In genomic region chr4:2721586-2721985, GRCh38 we compare ENCODE assay signal across 18 cellular contexts.
"Had no signal": no experiment of that assay in that cellular context is flagged by ENCODE, and none has a peak within 500 bp of the region (broad histone marks: within the 10 kb centered on the region; RNA-seq: fewer than 3 reads in every experiment).

No MANE protein-coding gene starts in this region.

- H3K27ac Mint-ChIP-seq: activated CD8-positive, alpha-beta memory T cell treated with anti-CD3 and anti-CD28 coated beads, Interleukin-2, amount 10 ng/mL, durations not matched to agents 7 days and 5 days; type B pancreatic cell had no signal

- FAIRE-seq: bronchial epithelial cell, TTC549 had no signal

- H3K36me3 Mint-ChIP-seq: natural killer cell treated with Interleukin-12 subunit alpha and Interleukin-12 subunit beta and Interleukin-15 and Interleukin-18, amount 100 ng/mL, for 72 hours had no signal

- H3K9me3 Mint-ChIP-seq: activated CD4-positive, alpha-beta memory T cell treated with anti-CD3 and anti-CD28 coated beads, Interleukin-2, amount 10 ng/mL, durations not matched to agents 7 days and 5 days; effector memory CD8-positive, alpha-beta T cell; natural killer cell treated with Interleukin-12 subunit alpha and Interleukin-12 subunit beta and Interleukin-15 and Interleukin-18, amount 100 ng/mL, for 72 hours; stimulated activated effector memory CD8-positive, alpha-beta T cell treated with anti-CD3 and anti-CD28 coated beads, Interleukin-12 subunit alpha, Interleukin-12 subunit beta, amount 100 ng/mL, for 72 hours; type B pancreatic cell; WTC11 had no signal

- H3K4me3 Mint-ChIP-seq: activated CD4-positive, alpha-beta memory T cell treated with anti-CD3 and anti-CD28 coated beads, Interleukin-2, amount 10 ng/mL, durations not matched to agents 7 days and 5 days; activated CD8-positive, alpha-beta memory T cell treated with anti-CD3 and anti-CD28 coated beads, Interleukin-2, amount 10 ng/mL, durations not matched to agents 7 days and 5 days; effector memory CD8-positive, alpha-beta T cell; natural killer cell treated with Interleukin-12 subunit alpha and Interleukin-12 subunit beta and Interleukin-15 and Interleukin-18, amount 100 ng/mL, for 72 hours; stimulated activated effector memory CD8-positive, alpha-beta T cell treated with anti-CD3 and anti-CD28 coated beads, Interleukin-12 subunit alpha, Interleukin-12 subunit beta, amount 100 ng/mL, for 72 hours; type B pancreatic cell; WTC11 had no signal

- H3K9me3 ChIP-seq: esophagus squamous epithelium, neutrophil, testis had no signal

- H3K4me1 Mint-ChIP-seq: WTC11 had no signal

- H2AFZ ChIP-seq: parathyroid adenoma had no signal

- DNase-seq: activated CD4-positive, alpha-beta memory T cell treated with anti-CD3 and anti-CD28 coated beads, Interleukin-2, amount 10 ng/mL, durations not matched to agents 7 days and 5 days; activated CD4-positive, alpha-beta T cell treated with anti-CD3 and anti-CD28 coated beads for 4 hours; activated CD8-positive, alpha-beta memory T cell treated with anti-CD3 and anti-CD28 coated beads, Interleukin-2, amount 10 ng/mL, durations not matched to agents 7 days and 5 days; activated naive CD4-positive, alpha-beta T cell treated with Interleukin-2 at 50 U/mL for 16 hours; effector memory CD8-positive, alpha-beta T cell; esophagus squamous epithelium; left cardiac atrium; mesendoderm; retina; testis had no signal

- ATAC-seq: activated CD8-positive, alpha-beta memory T cell treated with anti-CD3 and anti-CD28 coated beads, Interleukin-2, amount 10 ng/mL, durations not matched to agents 7 days and 5 days; effector memory CD8-positive, alpha-beta T cell; left cardiac atrium; WTC11 had no signal

- H3K9ac ChIP-seq: parathyroid adenoma had no signal

- H3K27me3 Mint-ChIP-seq: activated CD4-positive, alpha-beta memory T cell treated with anti-CD3 and anti-CD28 coated beads, Interleukin-2, amount 10 ng/mL, durations not matched to agents 7 days and 5 days; activated CD8-positive, alpha-beta memory T cell treated with anti-CD3 and anti-CD28 coated beads, Interleukin-2, amount 10 ng/mL, durations not matched to agents 7 days and 5 days; effector memory CD8-positive, alpha-beta T cell; natural killer cell treated with Interleukin-12 subunit alpha and Interleukin-12 subunit beta and Interleukin-15 and Interleukin-18, amount 100 ng/mL, for 72 hours; type B pancreatic cell had no signal

- H3K79me2 ChIP-seq: parathyroid adenoma had no signal

- H3K27me3 ChIP-seq: esophagus squamous epithelium, neutrophil, testis had no signal

- H3K4me3 ChIP-seq: esophagus squamous epithelium, testis had no signal

- H3K27ac ChIP-seq: esophagus squamous epithelium, neutrophil, parathyroid adenoma, testis had no signal

- H3K4me1 ChIP-seq: esophagus squamous epithelium, parathyroid adenoma, testis had no signal
